1 cellular context compared by ENCODE assay signal in the genomic region with DNA sequence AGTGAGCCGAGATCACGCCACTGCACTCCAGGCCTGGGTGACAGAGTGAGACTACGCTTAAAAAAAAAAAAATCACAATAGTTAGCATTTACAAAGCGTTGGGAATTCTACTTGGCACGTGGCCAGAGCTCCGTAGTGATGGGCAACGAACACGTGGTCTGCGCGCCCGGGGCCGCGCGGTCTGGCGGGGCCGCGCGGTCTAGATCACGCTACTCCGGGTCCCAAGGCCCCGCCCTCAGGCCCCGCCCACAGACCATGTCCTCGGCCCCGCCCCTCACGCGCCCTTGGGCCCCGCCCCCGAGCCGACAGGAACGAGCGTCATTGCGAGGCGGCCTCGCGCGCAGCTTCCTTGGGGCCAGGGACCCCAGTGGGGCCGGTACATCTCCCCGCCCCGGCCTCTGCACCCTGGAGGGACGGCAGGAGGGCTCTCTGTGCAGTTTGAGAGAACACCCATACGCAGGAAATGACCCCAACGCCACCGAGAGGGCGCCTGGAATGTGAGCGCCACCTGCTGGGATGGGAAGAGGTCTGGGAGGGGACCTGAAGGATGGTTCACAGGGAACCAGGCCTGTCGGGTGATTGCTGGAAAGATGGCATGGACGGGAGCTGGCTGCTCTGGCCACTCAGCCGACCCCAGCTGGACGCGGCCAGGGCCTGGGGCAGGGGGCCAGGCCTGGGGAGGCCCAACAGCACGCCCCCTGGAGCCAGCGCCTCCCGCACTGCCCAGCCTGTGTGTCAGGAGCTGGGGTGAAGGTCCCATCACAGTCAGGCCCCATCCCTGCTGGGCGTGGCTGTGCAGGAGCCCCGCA.
TF ChIP-seq lines count a peak whose summit lies in the region.

No MANE protein-coding gene starts in this region.

TF ChIP-seq in K562, 482 proteins besides CTCF, POLR2A, EP300 and RAD21 (continued from another document and continues in another):
- TF ChIP-seq, protein P1, sequence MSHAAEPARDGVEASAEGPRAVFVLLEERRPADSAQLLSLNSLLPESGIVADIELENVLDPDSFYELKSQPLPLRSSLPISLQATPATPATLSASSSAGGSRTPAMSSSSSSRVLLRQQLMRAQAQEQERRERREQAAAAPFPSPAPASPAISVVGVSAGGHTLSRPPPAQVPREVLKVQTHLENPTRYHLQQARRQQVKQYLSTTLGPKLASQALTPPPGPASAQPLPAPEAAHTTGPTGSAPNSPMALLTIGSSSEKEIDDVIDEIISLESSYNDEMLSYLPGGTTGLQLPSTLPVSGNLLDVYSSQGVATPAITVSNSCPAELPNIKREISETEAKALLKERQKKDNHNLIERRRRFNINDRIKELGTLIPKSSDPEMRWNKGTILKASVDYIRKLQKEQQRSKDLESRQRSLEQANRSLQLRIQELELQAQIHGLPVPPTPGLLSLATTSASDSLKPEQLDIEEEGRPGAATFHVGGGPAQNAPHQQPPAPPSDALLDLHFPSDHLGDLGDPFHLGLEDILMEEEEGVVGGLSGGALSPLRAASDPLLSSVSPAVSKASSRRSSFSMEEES (CRISPR knock-in tag; IDR thresholded peaks at IDR 0.05) = no peak
- TF ChIP-seq DPF2 (IDR thresholded peaks at IDR 0.05) (0 out of 2 replicates have a peak, but pooled peaks have one; percentile 31), NFE2L1 (tag; IDR thresholded peaks at IDR 0.05; ENCODE audit: borderline replicate concordance, low read depth) (no peak), ETV6 (IDR thresholded peaks at IDR 0.05; ENCODE audit: borderline replicate concordance in 1 of 2, low read depth in 2 of 2, low read length in 1 of 2) (no peak), ETV6 (CRISPR knock-in tag; IDR thresholded peaks at IDR 0.05; ENCODE audit: borderline replicate concordance) (no peak), DACH1 (IDR thresholded peaks at IDR 0.05; ENCODE audit: partially characterized antibody) (no peak), ZNF140 (CRISPR knock-in tag; IDR thresholded peaks at IDR 0.05) (no peak), CBX2 (IDR thresholded peaks at IDR 0.05; ENCODE audit: insufficient read depth, low read length, poor library complexity, severe bottlenecking) (no peak), ZNF184 (CRISPR knock-in tag; IDR thresholded peaks at IDR 0.05) (no peak), PML (IDR thresholded peaks at IDR 0.05; ENCODE audit: low read length) (peak; percentile 62; the same call in 1 of the 2 replicates), KLF10 (CRISPR knock-in tag; IDR thresholded peaks at IDR 0.05) (no peak), CREBBP (IDR thresholded peaks at IDR 0.05; ENCODE audit: low read depth, low read length) (no peak), ZNF79 (CRISPR knock-in tag; IDR thresholded peaks at IDR 0.05; ENCODE audit: low read depth) (no peak), ZNF785 (CRISPR knock-in tag; IDR thresholded peaks at IDR 0.05) (no peak), GATAD2A (IDR thresholded peaks at IDR 0.05) (no peak), PPARD (CRISPR knock-in tag; IDR thresholded peaks at IDR 0.05) (no peak), ZNF707 (CRISPR knock-in tag; conservative IDR thresholded peaks at IDR 0.05) (no peak), IFI16 (CRISPR knock-in tag; IDR thresholded peaks at IDR 0.05) (no peak), HDAC8 (tag; IDR thresholded peaks at IDR 0.05) (no peak), HNRNPH1 (optimal IDR thresholded peaks at IDR 0.05; ENCODE audit: low read depth, low read length) (no peak), BDP1 (IDR thresholded peaks at IDR 0.05; ENCODE audit: insufficient read depth, insufficient read length) (no peak), HIVEP1 (CRISPR knock-in tag; IDR thresholded peaks at IDR 0.05) (no peak), ZNF24 (IDR thresholded peaks at IDR 0.05) (no peak), ZFPM2 (CRISPR knock-in tag; IDR thresholded peaks at IDR 0.05) (no peak), ZNF41 (CRISPR knock-in tag; conservative IDR thresholded peaks at IDR 0.05) (no peak), NFXL1 (CRISPR knock-in tag; IDR thresholded peaks at IDR 0.05) (no peak), ZBTB1 (CRISPR knock-in tag; IDR thresholded peaks at IDR 0.05; ENCODE audit: borderline replicate concordance, low read depth) (peak; percentile 73; the same call in 1 of the 2 replicates), RFX1 (IDR thresholded peaks at IDR 0.05) (no peak; the same call in 1 of the 2 replicates), HMG20B (CRISPR knock-in tag; IDR thresholded peaks at IDR 0.05) (no peak), ZNF224 (CRISPR knock-in tag; IDR thresholded peaks at IDR 0.05) (no peak), ZNF444 (CRISPR knock-in tag; IDR thresholded peaks at IDR 0.05) (no peak), TEAD2 (tag; IDR thresholded peaks at IDR 0.05) (peak; percentile 69; the same call in 1 of the 2 replicates)
- TF ChIP-seq, protein P2, sequence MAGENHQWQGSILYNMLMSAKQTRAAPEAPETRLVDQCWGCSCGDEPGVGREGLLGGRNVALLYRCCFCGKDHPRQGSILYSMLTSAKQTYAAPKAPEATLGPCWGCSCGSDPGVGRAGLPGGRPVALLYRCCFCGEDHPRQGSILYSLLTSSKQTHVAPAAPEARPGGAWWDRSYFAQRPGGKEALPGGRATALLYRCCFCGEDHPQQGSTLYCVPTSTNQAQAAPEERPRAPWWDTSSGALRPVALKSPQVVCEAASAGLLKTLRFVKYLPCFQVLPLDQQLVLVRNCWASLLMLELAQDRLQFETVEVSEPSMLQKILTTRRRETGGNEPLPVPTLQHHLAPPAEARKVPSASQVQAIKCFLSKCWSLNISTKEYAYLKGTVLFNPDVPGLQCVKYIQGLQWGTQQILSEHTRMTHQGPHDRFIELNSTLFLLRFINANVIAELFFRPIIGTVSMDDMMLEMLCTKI (IDR thresholded peaks at IDR 0.05; ENCODE audit: partially characterized antibody) = no peak
- TF ChIP-seq, protein P3, sequence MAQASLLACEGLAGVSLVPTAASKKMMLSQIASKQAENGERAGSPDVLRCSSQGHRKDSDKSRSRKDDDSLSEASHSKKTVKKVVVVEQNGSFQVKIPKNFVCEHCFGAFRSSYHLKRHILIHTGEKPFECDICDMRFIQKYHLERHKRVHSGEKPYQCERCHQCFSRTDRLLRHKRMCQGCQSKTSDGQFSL (CRISPR knock-in tag; IDR thresholded peaks at IDR 0.05) = peak; percentile 26; the same call in 1 of the 2 replicates
- TF ChIP-seq, protein P3 (tag; IDR thresholded peaks at IDR 0.05) = no peak
- TF ChIP-seq, protein P4, sequence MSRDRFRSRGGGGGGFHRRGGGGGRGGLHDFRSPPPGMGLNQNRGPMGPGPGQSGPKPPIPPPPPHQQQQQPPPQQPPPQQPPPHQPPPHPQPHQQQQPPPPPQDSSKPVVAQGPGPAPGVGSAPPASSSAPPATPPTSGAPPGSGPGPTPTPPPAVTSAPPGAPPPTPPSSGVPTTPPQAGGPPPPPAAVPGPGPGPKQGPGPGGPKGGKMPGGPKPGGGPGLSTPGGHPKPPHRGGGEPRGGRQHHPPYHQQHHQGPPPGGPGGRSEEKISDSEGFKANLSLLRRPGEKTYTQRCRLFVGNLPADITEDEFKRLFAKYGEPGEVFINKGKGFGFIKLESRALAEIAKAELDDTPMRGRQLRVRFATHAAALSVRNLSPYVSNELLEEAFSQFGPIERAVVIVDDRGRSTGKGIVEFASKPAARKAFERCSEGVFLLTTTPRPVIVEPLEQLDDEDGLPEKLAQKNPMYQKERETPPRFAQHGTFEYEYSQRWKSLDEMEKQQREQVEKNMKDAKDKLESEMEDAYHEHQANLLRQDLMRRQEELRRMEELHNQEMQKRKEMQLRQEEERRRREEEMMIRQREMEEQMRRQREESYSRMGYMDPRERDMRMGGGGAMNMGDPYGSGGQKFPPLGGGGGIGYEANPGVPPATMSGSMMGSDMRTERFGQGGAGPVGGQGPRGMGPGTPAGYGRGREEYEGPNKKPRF (IDR thresholded peaks at IDR 0.05; ENCODE audit: low read depth, low read length) = no peak
- TF ChIP-seq, protein P5, sequence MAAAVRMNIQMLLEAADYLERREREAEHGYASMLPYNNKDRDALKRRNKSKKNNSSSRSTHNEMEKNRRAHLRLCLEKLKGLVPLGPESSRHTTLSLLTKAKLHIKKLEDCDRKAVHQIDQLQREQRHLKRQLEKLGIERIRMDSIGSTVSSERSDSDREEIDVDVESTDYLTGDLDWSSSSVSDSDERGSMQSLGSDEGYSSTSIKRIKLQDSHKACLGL (CRISPR knock-in tag; IDR thresholded peaks at IDR 0.05; ENCODE audit: borderline replicate concordance, poor library complexity, severe bottlenecking) = no peak
- TF ChIP-seq, protein P6, sequence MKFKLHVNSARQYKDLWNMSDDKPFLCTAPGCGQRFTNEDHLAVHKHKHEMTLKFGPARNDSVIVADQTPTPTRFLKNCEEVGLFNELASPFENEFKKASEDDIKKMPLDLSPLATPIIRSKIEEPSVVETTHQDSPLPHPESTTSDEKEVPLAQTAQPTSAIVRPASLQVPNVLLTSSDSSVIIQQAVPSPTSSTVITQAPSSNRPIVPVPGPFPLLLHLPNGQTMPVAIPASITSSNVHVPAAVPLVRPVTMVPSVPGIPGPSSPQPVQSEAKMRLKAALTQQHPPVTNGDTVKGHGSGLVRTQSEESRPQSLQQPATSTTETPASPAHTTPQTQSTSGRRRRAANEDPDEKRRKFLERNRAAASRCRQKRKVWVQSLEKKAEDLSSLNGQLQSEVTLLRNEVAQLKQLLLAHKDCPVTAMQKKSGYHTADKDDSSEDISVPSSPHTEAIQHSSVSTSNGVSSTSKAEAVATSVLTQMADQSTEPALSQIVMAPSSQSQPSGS (CRISPR knock-in tag; IDR thresholded peaks at IDR 0.05) = no peak
- TF ChIP-seq, protein P7, sequence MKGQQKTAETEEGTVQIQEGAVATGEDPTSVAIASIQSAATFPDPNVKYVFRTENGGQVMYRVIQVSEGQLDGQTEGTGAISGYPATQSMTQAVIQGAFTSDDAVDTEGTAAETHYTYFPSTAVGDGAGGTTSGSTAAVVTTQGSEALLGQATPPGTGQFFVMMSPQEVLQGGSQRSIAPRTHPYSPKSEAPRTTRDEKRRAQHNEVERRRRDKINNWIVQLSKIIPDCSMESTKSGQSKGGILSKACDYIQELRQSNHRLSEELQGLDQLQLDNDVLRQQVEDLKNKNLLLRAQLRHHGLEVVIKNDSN (CRISPR knock-in tag; IDR thresholded peaks at IDR 0.05) = peak; percentile 78
- TF ChIP-seq, protein P8, sequence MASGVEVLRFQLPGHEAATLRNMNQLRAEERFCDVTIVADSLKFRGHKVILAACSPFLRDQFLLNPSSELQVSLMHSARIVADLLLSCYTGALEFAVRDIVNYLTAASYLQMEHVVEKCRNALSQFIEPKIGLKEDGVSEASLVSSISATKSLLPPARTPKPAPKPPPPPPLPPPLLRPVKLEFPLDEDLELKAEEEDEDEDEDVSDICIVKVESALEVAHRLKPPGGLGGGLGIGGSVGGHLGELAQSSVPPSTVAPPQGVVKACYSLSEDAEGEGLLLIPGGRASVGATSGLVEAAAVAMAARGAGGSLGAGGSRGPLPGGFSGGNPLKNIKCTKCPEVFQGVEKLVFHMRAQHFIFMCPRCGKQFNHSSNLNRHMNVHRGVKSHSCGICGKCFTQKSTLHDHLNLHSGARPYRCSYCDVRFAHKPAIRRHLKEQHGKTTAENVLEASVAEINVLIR (CRISPR knock-in tag; IDR thresholded peaks at IDR 0.05) = no peak
- TF ChIP-seq, protein P9, sequence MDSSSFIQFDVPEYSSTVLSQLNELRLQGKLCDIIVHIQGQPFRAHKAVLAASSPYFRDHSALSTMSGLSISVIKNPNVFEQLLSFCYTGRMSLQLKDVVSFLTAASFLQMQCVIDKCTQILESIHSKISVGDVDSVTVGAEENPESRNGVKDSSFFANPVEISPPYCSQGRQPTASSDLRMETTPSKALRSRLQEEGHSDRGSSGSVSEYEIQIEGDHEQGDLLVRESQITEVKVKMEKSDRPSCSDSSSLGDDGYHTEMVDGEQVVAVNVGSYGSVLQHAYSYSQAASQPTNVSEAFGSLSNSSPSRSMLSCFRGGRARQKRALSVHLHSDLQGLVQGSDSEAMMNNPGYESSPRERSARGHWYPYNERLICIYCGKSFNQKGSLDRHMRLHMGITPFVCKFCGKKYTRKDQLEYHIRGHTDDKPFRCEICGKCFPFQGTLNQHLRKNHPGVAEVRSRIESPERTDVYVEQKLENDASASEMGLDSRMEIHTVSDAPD (CRISPR knock-in tag; IDR thresholded peaks at IDR 0.05) = no peak
- TF ChIP-seq, protein P10, sequence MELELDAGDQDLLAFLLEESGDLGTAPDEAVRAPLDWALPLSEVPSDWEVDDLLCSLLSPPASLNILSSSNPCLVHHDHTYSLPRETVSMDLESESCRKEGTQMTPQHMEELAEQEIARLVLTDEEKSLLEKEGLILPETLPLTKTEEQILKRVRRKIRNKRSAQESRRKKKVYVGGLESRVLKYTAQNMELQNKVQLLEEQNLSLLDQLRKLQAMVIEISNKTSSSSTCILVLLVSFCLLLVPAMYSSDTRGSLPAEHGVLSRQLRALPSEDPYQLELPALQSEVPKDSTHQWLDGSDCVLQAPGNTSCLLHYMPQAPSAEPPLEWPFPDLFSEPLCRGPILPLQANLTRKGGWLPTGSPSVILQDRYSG (tag; conservative IDR thresholded peaks at IDR 0.05; ENCODE audit: low read depth) = no peak
- TF ChIP-seq, protein P11, sequence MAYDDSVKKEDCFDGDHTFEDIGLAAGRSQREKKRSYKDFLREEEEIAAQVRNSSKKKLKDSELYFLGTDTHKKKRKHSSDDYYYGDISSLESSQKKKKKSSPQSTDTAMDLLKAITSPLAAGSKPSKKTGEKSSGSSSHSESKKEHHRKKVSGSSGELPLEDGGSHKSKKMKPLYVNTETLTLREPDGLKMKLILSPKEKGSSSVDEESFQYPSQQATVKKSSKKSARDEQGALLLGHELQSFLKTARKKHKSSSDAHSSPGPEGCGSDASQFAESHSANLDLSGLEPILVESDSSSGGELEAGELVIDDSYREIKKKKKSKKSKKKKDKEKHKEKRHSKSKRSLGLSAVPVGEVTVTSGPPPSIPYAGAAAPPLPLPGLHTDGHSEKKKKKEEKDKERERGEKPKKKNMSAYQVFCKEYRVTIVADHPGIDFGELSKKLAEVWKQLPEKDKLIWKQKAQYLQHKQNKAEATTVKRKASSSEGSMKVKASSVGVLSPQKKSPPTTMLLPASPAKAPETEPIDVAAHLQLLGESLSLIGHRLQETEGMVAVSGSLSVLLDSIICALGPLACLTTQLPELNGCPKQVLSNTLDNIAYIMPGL (CRISPR knock-in tag; IDR thresholded peaks at IDR 0.05) = no peak; the same call in 1 of the 2 replicates
- TF ChIP-seq, protein P12, sequence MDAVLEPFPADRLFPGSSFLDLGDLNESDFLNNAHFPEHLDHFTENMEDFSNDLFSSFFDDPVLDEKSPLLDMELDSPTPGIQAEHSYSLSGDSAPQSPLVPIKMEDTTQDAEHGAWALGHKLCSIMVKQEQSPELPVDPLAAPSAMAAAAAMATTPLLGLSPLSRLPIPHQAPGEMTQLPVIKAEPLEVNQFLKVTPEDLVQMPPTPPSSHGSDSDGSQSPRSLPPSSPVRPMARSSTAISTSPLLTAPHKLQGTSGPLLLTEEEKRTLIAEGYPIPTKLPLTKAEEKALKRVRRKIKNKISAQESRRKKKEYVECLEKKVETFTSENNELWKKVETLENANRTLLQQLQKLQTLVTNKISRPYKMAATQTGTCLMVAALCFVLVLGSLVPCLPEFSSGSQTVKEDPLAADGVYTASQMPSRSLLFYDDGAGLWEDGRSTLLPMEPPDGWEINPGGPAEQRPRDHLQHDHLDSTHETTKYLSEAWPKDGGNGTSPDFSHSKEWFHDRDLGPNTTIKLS (IDR thresholded peaks at IDR 0.05; ENCODE audit: borderline replicate concordance, low read depth) = 0 out of 2 replicates have a peak, but pooled peaks have one; percentile 14
